1 cellular context compared by ENCODE assay signal in the genomic region with DNA sequence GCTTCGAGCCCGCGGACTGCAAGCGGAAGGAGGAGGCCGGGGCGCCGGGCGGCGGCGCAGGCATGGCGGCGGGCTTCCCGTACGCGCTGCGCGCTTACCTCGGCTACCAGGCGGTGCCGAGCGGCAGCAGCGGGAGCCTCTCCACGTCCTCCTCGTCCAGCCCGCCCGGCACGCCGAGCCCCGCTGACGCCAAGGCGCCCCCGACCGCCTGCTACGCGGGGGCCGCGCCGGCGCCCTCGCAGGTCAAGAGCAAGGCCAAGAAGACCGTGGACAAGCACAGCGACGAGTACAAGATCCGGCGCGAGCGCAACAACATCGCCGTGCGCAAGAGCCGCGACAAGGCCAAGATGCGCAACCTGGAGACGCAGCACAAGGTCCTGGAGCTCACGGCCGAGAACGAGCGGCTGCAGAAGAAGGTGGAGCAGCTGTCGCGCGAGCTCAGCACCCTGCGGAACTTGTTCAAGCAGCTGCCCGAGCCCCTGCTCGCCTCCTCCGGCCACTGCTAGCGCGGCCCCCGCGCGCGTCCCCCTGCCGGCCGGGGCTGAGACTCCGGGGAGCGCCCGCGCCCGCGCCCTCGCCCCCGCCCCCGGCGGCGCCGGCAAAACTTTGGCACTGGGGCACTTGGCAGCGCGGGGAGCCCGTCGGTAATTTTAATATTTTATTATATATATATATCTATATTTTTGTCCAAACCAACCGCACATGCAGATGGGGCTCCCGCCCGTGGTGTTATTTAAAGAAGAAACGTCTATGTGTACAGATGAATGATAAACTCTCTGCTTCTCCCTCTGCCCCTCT.
TF ChIP-seq lines count a peak whose summit lies in the region.

No MANE protein-coding gene starts in this region.

TF ChIP-seq in HepG2, 621 proteins besides CTCF, POLR2A, EP300 and RAD21 (continued from another document and continues in another):
- TF ChIP-seq, protein P1, sequence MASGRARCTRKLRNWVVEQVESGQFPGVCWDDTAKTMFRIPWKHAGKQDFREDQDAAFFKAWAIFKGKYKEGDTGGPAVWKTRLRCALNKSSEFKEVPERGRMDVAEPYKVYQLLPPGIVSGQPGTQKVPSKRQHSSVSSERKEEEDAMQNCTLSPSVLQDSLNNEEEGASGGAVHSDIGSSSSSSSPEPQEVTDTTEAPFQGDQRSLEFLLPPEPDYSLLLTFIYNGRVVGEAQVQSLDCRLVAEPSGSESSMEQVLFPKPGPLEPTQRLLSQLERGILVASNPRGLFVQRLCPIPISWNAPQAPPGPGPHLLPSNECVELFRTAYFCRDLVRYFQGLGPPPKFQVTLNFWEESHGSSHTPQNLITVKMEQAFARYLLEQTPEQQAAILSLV (CRISPR knock-in tag; IDR thresholded peaks at IDR 0.05; ENCODE audit: borderline replicate concordance) = peak; percentile 49; the same call in 1 of the 2 replicates
- no peak; the same call in none of the 2 replicates for TF ChIP-seq ZFYVE20 (CRISPR knock-in tag; IDR thresholded peaks at IDR 0.05; ENCODE audit: borderline replicate concordance, low read depth)
- no peak for TF ChIP-seq ZNF737 (CRISPR knock-in tag; IDR thresholded peaks at IDR 0.05; ENCODE audit: borderline replicate concordance)
- TF ChIP-seq, protein P2, sequence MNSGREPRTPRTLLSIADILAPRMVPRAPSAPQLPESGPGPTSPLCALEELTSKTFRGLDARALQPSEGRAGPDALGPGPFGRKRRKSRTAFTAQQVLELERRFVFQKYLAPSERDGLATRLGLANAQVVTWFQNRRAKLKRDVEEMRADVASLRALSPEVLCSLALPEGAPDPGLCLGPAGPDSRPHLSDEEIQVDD (CRISPR knock-in tag; IDR thresholded peaks at IDR 0.05; ENCODE audit: borderline replicate concordance) = peak; percentile 67; the same call in 1 of the 2 replicates
- TF ChIP-seq, protein P3, sequence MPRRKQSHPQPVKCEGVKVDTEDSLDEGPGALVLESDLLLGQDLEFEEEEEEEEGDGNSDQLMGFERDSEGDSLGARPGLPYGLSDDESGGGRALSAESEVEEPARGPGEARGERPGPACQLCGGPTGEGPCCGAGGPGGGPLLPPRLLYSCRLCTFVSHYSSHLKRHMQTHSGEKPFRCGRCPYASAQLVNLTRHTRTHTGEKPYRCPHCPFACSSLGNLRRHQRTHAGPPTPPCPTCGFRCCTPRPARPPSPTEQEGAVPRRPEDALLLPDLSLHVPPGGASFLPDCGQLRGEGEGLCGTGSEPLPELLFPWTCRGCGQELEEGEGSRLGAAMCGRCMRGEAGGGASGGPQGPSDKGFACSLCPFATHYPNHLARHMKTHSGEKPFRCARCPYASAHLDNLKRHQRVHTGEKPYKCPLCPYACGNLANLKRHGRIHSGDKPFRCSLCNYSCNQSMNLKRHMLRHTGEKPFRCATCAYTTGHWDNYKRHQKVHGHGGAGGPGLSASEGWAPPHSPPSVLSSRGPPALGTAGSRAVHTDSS (CRISPR knock-in tag; conservative IDR thresholded peaks at IDR 0.05) = no peak
- TF ChIP-seq DNMT1 (CRISPR knock-in tag; IDR thresholded peaks at IDR 0.05) = peak; percentile 92; the same call in 1 of the 2 replicates
- TF ChIP-seq NFYB (CRISPR knock-in tag; IDR thresholded peaks at IDR 0.05) = 0 out of 2 replicates have a peak, but pooled peaks have one; percentile 17
- TF ChIP-seq MTA3 (CRISPR knock-in tag; IDR thresholded peaks at IDR 0.05) = no peak
- peak; percentile 37; the same call in 1 of the 2 replicates for TF ChIP-seq FOSL2 (CRISPR knock-in tag; IDR thresholded peaks at IDR 0.05)
- TF ChIP-seq, protein P4, sequence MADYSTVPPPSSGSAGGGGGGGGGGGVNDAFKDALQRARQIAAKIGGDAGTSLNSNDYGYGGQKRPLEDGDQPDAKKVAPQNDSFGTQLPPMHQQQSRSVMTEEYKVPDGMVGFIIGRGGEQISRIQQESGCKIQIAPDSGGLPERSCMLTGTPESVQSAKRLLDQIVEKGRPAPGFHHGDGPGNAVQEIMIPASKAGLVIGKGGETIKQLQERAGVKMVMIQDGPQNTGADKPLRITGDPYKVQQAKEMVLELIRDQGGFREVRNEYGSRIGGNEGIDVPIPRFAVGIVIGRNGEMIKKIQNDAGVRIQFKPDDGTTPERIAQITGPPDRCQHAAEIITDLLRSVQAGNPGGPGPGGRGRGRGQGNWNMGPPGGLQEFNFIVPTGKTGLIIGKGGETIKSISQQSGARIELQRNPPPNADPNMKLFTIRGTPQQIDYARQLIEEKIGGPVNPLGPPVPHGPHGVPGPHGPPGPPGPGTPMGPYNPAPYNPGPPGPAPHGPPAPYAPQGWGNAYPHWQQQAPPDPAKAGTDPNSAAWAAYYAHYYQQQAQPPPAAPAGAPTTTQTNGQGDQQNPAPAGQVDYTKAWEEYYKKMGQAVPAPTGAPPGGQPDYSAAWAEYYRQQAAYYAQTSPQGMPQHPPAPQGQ (CRISPR knock-in tag; IDR thresholded peaks at IDR 0.05; ENCODE audit: borderline replicate concordance) = no peak
- TF ChIP-seq, protein P5, sequence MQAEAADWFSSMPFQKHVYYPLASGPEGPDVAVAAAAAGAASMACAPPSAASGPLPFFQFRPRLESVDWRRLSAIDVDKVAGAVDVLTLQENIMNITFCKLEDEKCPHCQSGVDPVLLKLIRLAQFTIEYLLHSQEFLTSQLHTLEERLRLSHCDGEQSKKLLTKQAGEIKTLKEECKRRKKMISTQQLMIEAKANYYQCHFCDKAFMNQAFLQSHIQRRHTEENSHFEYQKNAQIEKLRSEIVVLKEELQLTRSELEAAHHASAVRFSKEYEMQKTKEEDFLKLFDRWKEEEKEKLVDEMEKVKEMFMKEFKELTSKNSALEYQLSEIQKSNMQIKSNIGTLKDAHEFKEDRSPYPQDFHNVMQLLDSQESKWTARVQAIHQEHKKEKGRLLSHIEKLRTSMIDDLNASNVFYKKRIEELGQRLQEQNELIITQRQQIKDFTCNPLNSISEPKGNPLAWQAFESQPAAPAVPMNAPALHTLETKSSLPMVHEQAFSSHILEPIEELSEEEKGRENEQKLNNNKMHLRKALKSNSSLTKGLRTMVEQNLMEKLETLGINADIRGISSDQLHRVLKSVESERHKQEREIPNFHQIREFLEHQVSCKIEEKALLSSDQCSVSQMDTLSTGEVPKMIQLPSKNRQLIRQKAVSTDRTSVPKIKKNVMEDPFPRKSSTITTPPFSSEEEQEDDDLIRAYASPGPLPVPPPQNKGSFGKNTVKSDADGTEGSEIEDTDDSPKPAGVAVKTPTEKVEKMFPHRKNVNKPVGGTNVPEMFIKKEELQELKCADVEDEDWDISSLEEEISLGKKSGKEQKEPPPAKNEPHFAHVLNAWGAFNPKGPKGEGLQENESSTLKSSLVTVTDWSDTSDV (CRISPR knock-in tag; IDR thresholded peaks at IDR 0.05) = 0 out of 2 replicates have a peak, but pooled peaks have one; percentile 23
- TF ChIP-seq, protein P6, sequence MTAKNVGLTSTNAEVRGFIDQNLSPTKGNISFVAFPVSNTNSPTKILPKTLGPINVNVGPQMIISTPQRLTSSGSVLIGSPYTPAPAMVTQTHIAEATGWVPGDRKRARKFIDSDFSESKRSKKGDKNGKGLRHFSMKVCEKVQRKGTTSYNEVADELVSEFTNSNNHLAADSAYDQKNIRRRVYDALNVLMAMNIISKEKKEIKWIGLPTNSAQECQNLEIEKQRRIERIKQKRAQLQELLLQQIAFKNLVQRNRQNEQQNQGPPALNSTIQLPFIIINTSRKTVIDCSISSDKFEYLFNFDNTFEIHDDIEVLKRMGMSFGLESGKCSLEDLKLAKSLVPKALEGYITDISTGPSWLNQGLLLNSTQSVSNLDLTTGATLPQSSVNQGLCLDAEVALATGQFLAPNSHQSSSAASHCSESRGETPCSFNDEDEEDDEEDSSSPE (CRISPR knock-in tag; IDR thresholded peaks at IDR 0.05) = no peak
- TF ChIP-seq ZMYM2 (CRISPR knock-in tag; IDR thresholded peaks at IDR 0.05) = no peak
- no peak; the same call in none of the 2 replicates for TF ChIP-seq CCDC6 (CRISPR knock-in tag; IDR thresholded peaks at IDR 0.05)
- no peak for TF ChIP-seq ZNF746 (CRISPR knock-in tag; IDR thresholded peaks at IDR 0.05)
- TF ChIP-seq, protein P7, sequence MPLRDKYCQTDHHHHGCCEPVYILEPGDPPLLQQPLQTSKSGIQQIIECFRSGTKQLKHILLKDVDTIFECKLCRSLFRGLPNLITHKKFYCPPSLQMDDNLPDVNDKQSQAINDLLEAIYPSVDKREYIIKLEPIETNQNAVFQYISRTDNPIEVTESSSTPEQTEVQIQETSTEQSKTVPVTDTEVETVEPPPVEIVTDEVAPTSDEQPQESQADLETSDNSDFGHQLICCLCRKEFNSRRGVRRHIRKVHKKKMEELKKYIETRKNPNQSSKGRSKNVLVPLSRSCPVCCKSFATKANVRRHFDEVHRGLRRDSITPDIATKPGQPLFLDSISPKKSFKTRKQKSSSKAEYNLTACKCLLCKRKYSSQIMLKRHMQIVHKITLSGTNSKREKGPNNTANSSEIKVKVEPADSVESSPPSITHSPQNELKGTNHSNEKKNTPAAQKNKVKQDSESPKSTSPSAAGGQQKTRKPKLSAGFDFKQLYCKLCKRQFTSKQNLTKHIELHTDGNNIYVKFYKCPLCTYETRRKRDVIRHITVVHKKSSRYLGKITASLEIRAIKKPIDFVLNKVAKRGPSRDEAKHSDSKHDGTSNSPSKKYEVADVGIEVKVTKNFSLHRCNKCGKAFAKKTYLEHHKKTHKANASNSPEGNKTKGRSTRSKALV (CRISPR knock-in tag; IDR thresholded peaks at IDR 0.05) = peak; percentile 81; the same call in 1 of the 2 replicates
- TF ChIP-seq ZNF550 (CRISPR knock-in tag; IDR thresholded peaks at IDR 0.05; ENCODE audit: borderline replicate concordance) = no peak
- no peak; the same call in 1 of the 2 replicates for TF ChIP-seq ZNF83 (CRISPR knock-in tag; IDR thresholded peaks at IDR 0.05; ENCODE audit: borderline replicate concordance)
- no peak for TF ChIP-seq ZNF75D (CRISPR knock-in tag; IDR thresholded peaks at IDR 0.05; ENCODE audit: borderline replicate concordance)
- peak; percentile 40; the same call in 1 of the 2 replicates for TF ChIP-seq BCL6 (CRISPR knock-in tag; IDR thresholded peaks at IDR 0.05)
- no peak for TF ChIP-seq CREB1 (IDR thresholded peaks at IDR 0.05)
- no peak for TF ChIP-seq CREB1 (CRISPR knock-in tag; IDR thresholded peaks at IDR 0.05)
- no peak for TF ChIP-seq ZNF101 (CRISPR knock-in tag; IDR thresholded peaks at IDR 0.05; ENCODE audit: borderline replicate concordance, low read depth)
- TF ChIP-seq ZNF713 (CRISPR knock-in tag; IDR thresholded peaks at IDR 0.05) = peak; percentile 32; the same call in 1 of the 2 replicates
- TF ChIP-seq ZNF616 (CRISPR knock-in tag; IDR thresholded peaks at IDR 0.05; ENCODE audit: low read depth) = peak; percentile 81; the same call in 1 of the 2 replicates
- no peak for TF ChIP-seq CBX2 (IDR thresholded peaks at IDR 0.05; ENCODE audit: low read depth, low read length)
- no peak for TF ChIP-seq CBX2 (CRISPR knock-in tag; IDR thresholded peaks at IDR 0.05; ENCODE audit: low read depth)
- TF ChIP-seq HNF4G (IDR thresholded peaks at IDR 0.05; ENCODE audit: borderline replicate concordance, low read depth, low read length) = no peak
- peak; percentile 18; the same call in 1 of the 2 replicates for TF ChIP-seq HNF4G (CRISPR knock-in tag; IDR thresholded peaks at IDR 0.05; ENCODE audit: borderline replicate concordance, low read depth)
- TF ChIP-seq GZF1 (CRISPR knock-in tag; IDR thresholded peaks at IDR 0.05) = no peak
- 0 out of 2 replicates have a peak, but pooled peaks have one; percentile 64 for TF ChIP-seq ZIK1 (CRISPR knock-in tag; IDR thresholded peaks at IDR 0.05; ENCODE audit: borderline replicate concordance, low read depth)
- TF ChIP-seq, protein P8, sequence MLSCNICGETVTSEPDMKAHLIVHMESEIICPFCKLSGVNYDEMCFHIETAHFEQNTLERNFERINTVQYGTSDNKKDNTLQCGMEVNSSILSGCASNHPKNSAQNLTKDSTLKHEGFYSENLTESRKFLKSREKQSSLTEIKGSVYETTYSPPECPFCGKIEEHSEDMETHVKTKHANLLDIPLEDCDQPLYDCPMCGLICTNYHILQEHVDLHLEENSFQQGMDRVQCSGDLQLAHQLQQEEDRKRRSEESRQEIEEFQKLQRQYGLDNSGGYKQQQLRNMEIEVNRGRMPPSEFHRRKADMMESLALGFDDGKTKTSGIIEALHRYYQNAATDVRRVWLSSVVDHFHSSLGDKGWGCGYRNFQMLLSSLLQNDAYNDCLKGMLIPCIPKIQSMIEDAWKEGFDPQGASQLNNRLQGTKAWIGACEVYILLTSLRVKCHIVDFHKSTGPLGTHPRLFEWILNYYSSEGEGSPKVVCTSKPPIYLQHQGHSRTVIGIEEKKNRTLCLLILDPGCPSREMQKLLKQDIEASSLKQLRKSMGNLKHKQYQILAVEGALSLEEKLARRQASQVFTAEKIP (CRISPR knock-in tag; IDR thresholded peaks at IDR 0.05; ENCODE audit: borderline replicate concordance) = no peak
- TF ChIP-seq, protein P9, sequence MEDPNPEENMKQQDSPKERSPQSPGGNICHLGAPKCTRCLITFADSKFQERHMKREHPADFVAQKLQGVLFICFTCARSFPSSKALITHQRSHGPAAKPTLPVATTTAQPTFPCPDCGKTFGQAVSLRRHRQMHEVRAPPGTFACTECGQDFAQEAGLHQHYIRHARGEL (CRISPR knock-in tag; IDR thresholded peaks at IDR 0.05) = no peak
- TF ChIP-seq GABPA (IDR thresholded peaks at IDR 0.05; ENCODE audit: low read depth, low read length) = no peak
- no peak for TF ChIP-seq GABPA (CRISPR knock-in tag; IDR thresholded peaks at IDR 0.05; ENCODE audit: low read depth)
- no peak for TF ChIP-seq HOXD1 (CRISPR knock-in tag; IDR thresholded peaks at IDR 0.05)
- TF ChIP-seq MEIS1 (CRISPR knock-in tag; IDR thresholded peaks at IDR 0.05; ENCODE audit: borderline replicate concordance) = peak; percentile 47; the same call in 1 of the 2 replicates
- TF ChIP-seq ELF1 (CRISPR knock-in tag; IDR thresholded peaks at IDR 0.05) = no peak
- peak; percentile 76; the same call in 1 of the 2 replicates for TF ChIP-seq SPEN (CRISPR knock-in tag; IDR thresholded peaks at IDR 0.05; ENCODE audit: low read depth)
- peak; percentile 74 for TF ChIP-seq TAF1 (CRISPR knock-in tag; IDR thresholded peaks at IDR 0.05)
- TF ChIP-seq KLF13 (CRISPR knock-in tag; IDR thresholded peaks at IDR 0.05) = no peak
- TF ChIP-seq, protein P10, sequence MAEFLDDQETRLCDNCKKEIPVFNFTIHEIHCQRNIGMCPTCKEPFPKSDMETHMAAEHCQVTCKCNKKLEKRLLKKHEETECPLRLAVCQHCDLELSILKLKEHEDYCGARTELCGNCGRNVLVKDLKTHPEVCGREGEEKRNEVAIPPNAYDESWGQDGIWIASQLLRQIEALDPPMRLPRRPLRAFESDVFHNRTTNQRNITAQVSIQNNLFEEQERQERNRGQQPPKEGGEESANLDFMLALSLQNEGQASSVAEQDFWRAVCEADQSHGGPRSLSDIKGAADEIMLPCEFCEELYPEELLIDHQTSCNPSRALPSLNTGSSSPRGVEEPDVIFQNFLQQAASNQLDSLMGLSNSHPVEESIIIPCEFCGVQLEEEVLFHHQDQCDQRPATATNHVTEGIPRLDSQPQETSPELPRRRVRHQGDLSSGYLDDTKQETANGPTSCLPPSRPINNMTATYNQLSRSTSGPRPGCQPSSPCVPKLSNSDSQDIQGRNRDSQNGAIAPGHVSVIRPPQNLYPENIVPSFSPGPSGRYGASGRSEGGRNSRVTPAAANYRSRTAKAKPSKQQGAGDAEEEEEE (CRISPR knock-in tag; IDR thresholded peaks at IDR 0.05; ENCODE audit: borderline replicate concordance) = no peak
- TF ChIP-seq TBP (CRISPR knock-in tag; IDR thresholded peaks at IDR 0.05) = no peak
